ENCODE assay signal across 28 cellular contexts in genomic region chr4:41196633-41197332, GRCh38. TPM values are rescaled to one million over a fixed set of nuclear protein-coding genes. Genes with fewer than 3 reads are reported as not detected.
DNase-seq lines count a peak whose midpoint lies in the region; ATAC-seq and TF ChIP-seq lines count a peak whose summit lies in the region.
"Had no signal": no experiment of that assay in that cellular context is flagged by ENCODE, and none has a peak within 500 bp of the region (broad histone marks: within the 10 kb centered on the region; RNA-seq: fewer than 3 reads in every experiment).

No MANE protein-coding gene starts in this region.

- no peaks in the 10 kb centered on the region for H3K9me3 ChIP-seq in adipocyte (ENCODE audit: control insufficient read depth, low read length)
- no peaks in the 10 kb centered on the region for H3K9me3 ChIP-seq in thymus (ENCODE audit: control insufficient read depth)
- H3K9me3 ChIP-seq: ascending aorta, BE2C, ovary, SJSA1, spleen had no signal

- H3K4me1 ChIP-seq in adipocyte (ENCODE audit: control insufficient read depth, insufficient read depth, low read length) (peaks cover 17% of the 10 kb centered on the region), thymus (ENCODE audit: control insufficient read depth, insufficient read depth, low read length) (no peaks in the 10 kb centered on the region)
- H3K4me1 ChIP-seq: BE2C, SJSA1 had no signal

- 92% methylated on average over 6 of the region's 6 CpGs for WGBS in thymus

- no peaks in the 10 kb centered on the region for H3K36me3 Mint-ChIP-seq in natural killer cell treated with Interleukin-12 subunit alpha and Interleukin-12 subunit beta and Interleukin-15 and Interleukin-18, amount 100 ng/mL, for 72 hours
- H3K36me3 Mint-ChIP-seq in natural killer cell, result no peaks in the 10 kb centered on the region
- H3K36me3 Mint-ChIP-seq: activated naive CD8-positive, alpha-beta T cell had no signal

- intact Hi-C loops in natural killer cell (cut with micrococcal nuclease) (no loop called here), Right ventricle myocardium superior (cut with DNase I) (no loop called here)

- peak overlapping the region; percentile 29 for H3K9ac ChIP-seq in adipocyte (ENCODE audit: low read length)

- H3K27me3 ChIP-seq in adipocyte (replicated peaks; ENCODE audit: control insufficient read depth, insufficient read depth, low read length), result no peaks in the 10 kb centered on the region
- no peaks in the 10 kb centered on the region for H3K27me3 ChIP-seq in thymus (ENCODE audit: control insufficient read depth, insufficient read depth)
- H3K27me3 ChIP-seq: ascending aorta, BE2C, ovary, SJSA1, spleen had no signal

- no peak for DNase-seq in natural killer cell treated with Interleukin-12 subunit alpha and Interleukin-12 subunit beta and Interleukin-15 and Interleukin-18, amount 100 ng/mL, for 72 hours (ENCODE audit: low spot score)
- DNase-seq in natural killer cell (no peak), adipocyte (ENCODE audit: low read depth) (no peak), fibroblast of villous mesenchyme (ENCODE audit: low read depth) (peak; percentile 78), Right ventricle myocardium superior (no peak), NCI-H146 (lab: John Stamatoyannopoulos, UW) (no peak), NCI-H2227 treated with DMSO at 0.1 percent for 48 hours (lab: John Stamatoyannopoulos, UW) (no peak)
- DNase-seq: activated CD4-positive, alpha-beta T cell treated with anti-CD3 and anti-CD28 coated beads, Interleukin-2, amount 50 U/mL, for 48 hours; BE2C; caudate nucleus; DMS53; GDM1; midbrain; NCI-H1092; NCI-H2029; NCI-H526; spleen; T-helper 1 cell; trophoblast cell had no signal

- peak overlapping the region; percentile 18 for H3K27ac ChIP-seq in thymus (ENCODE audit: low read depth)
- H3K27ac ChIP-seq: ascending aorta, SJSA1, spleen had no signal

- H3K4me3 Mint-ChIP-seq in natural killer cell treated with Interleukin-12 subunit alpha and Interleukin-12 subunit beta and Interleukin-15 and Interleukin-18, amount 100 ng/mL, for 72 hours, result peak overlapping the region; percentile 7
- H3K4me3 Mint-ChIP-seq in natural killer cell, result no peak overlapping the region
- H3K4me3 Mint-ChIP-seq: activated naive CD8-positive, alpha-beta T cell; dendritic cell treated with granulocyte-macrophage colony-stimulating factor and Interleukin-4, amounts not matched to agents 40 ng/mL and 50 ng/mL, for 4 days; nephron had no signal

- no peaks in the 10 kb centered on the region for H3K36me3 ChIP-seq in adipocyte (ENCODE audit: control insufficient read depth, insufficient read depth, low read length, severe bottlenecking)
- H3K36me3 ChIP-seq in thymus (ENCODE audit: control insufficient read depth, insufficient read depth), result no peaks in the 10 kb centered on the region
- H3K36me3 ChIP-seq: ascending aorta, BE2C, ovary, SJSA1, spleen had no signal

- peaks cover 0 to 3% of the 10 kb centered on the region in 2 donors for H3K4me1 Mint-ChIP-seq in natural killer cell treated with Interleukin-12 subunit alpha and Interleukin-12 subunit beta and Interleukin-15 and Interleukin-18, amount 100 ng/mL, for 72 hours (ENCODE audit: low read depth in 2 of 2)
- H3K4me1 Mint-ChIP-seq in natural killer cell, result no peaks in the 10 kb centered on the region

- peak; percentile 34 to 68 for ATAC-seq in natural killer cell treated with Interleukin-12 subunit alpha and Interleukin-12 subunit beta and Interleukin-15 and Interleukin-18, amount 100 ng/mL, for 72 hours
- ATAC-seq in natural killer cell (no peak), Right ventricle myocardium superior (ENCODE audit: poor library complexity) (no peak)
- ATAC-seq: activated CD4-positive, CD25-positive, alpha-beta regulatory T cell treated with anti-CD3 and anti-CD28 coated beads, Interleukin-2, amount 50 U/mL, for 24 hours had no signal

- H3K27me3 Mint-ChIP-seq in natural killer cell treated with Interleukin-12 subunit alpha and Interleukin-12 subunit beta and Interleukin-15 and Interleukin-18, amount 100 ng/mL, for 72 hours, result peaks cover 12 to 22% of the 10 kb centered on the region in 2 donors
- H3K27me3 Mint-ChIP-seq in natural killer cell (ENCODE audit: low read depth in 2 of 2), result peaks cover 0 to 4% of the 10 kb centered on the region in 2 donors
- H3K27me3 Mint-ChIP-seq: dendritic cell treated with granulocyte-macrophage colony-stimulating factor and Interleukin-4, amounts not matched to agents 40 ng/mL and 50 ng/mL, for 4 days had no signal

- H3K4me3 ChIP-seq in adipocyte (ENCODE audit: low read length), result no peak overlapping the region
- H3K4me3 ChIP-seq in fibroblast of villous mesenchyme (ENCODE audit: low read depth, low read length), result no peak overlapping the region
- no peak overlapping the region for H3K4me3 ChIP-seq in thymus (ENCODE audit: low read length)
- H3K4me3 ChIP-seq: ascending aorta, ovary, SJSA1, spleen had no signal

- peaks cover 8% of the 10 kb centered on the region for H3K9me3 Mint-ChIP-seq in natural killer cell treated with Interleukin-12 subunit alpha and Interleukin-12 subunit beta and Interleukin-15 and Interleukin-18, amount 100 ng/mL, for 72 hours
- peaks cover 0 to 2% of the 10 kb centered on the region in 2 donors for H3K9me3 Mint-ChIP-seq in natural killer cell
- H3K9me3 Mint-ChIP-seq: activated T-helper 2 cell treated with anti-CD3 and anti-CD28 coated beads, Interferon-gamma antibody, Interleukin-2, Interleukin-4, amounts not matched to agents 10 μg/mL and 5 μg/mL and 100 μg/mL, durations not matched to agents 14 hours and 24 hours and 36 hours; dendritic cell treated with granulocyte-macrophage colony-stimulating factor and Interleukin-4, amounts not matched to agents 40 ng/mL and 50 ng/mL, for 4 days; nephron had no signal

- TF ChIP-seq CTCF in natural killer cell (IDR thresholded peaks at IDR 0.05) (no peak), fibroblast of villous mesenchyme (IDR thresholded peaks at IDR 0.05; ENCODE audit: insufficient read depth, low read depth, low read length) (no peak)

- peak overlapping the region; percentile 19 to 63 for H3K27ac Mint-ChIP-seq in natural killer cell treated with Interleukin-12 subunit alpha and Interleukin-12 subunit beta and Interleukin-15 and Interleukin-18, amount 100 ng/mL, for 72 hours
- H3K27ac Mint-ChIP-seq in natural killer cell, result no peak overlapping the region
- H3K27ac Mint-ChIP-seq: activated naive CD8-positive, alpha-beta T cell; activated T-helper 2 cell treated with anti-CD3 and anti-CD28 coated beads, Interferon-gamma antibody, Interleukin-2, Interleukin-4, amounts not matched to agents 10 μg/mL and 5 μg/mL and 100 μg/mL, durations not matched to agents 14 hours and 24 hours and 36 hours; dendritic cell treated with granulocyte-macrophage colony-stimulating factor and Interleukin-4, amounts not matched to agents 40 ng/mL and 50 ng/mL, for 4 days had no signal

RNA-seq across cellular contexts. Expression of gene APBB2, which starts 17.6 kb away (rescaled TPM):
- total RNA-seq in natural killer cell treated with Interleukin-12 subunit alpha and Interleukin-12 subunit beta and Interleukin-15 and Interleukin-18, amount 100 ng/mL, for 72 hours, result 10 to 100 TPM; 18.7 to 31.9 TPM
- total RNA-seq in natural killer cell (under 1 TPM in 2 of 3 donors, not detected in 1; 0.38 to 0.48 TPM), fibroblast of villous mesenchyme (96.3 and 133 TPM in 2 replicates), Right ventricle myocardium superior (22.5 TPM)
- 10.0 TPM for polyA plus RNA-seq in thymus

RNA-seq across cellular contexts. Expression of gene UCHL1, which starts 59.9 kb away (rescaled TPM):
- 1 to 10 TPM; 1.9 to 2.7 TPM for total RNA-seq in natural killer cell treated with Interleukin-12 subunit alpha and Interleukin-12 subunit beta and Interleukin-15 and Interleukin-18, amount 100 ng/mL, for 72 hours
- total RNA-seq in natural killer cell, result not detected
- total RNA-seq in fibroblast of villous mesenchyme, result 488 and 579 TPM in 2 replicates
- 56.2 TPM for polyA plus RNA-seq in thymus
- total RNA-seq in Right ventricle myocardium superior, result 9.5 TPM

Comparison
In these comparisons a context has a peak if more than half of its experiments do, and no peak if none do; other contexts are left out.
1. ATAC-seq: peak in natural killer cell treated with Interleukin-12 subunit alpha and Interleukin-12 subunit beta and Interleukin-15 and Interleukin-18, amount 100 ng/mL, for 72 hours (2 of 2); none in natural killer cell (0 of 3) and Right ventricle myocardium superior (single experiment).
2. H3K27ac Mint-ChIP-seq: peak in natural killer cell treated with Interleukin-12 subunit alpha and Interleukin-12 subunit beta and Interleukin-15 and Interleukin-18, amount 100 ng/mL, for 72 hours (2 of 2); none in natural killer cell (0 of 2).
3. RNA of gene APBB2, which starts 17.6 kb away (total RNA-seq): 96.3 to 133 TPM in fibroblast of villous mesenchyme, 18.7 to 31.9 TPM in natural killer cell treated with Interleukin-12 subunit alpha and Interleukin-12 subunit beta and Interleukin-15 and Interleukin-18, amount 100 ng/mL, for 72 hours and 22.5 TPM in Right ventricle myocardium superior (single experiment); 0.38 to 0.48 TPM in natural killer cell; every median in the first group is over 10 times any median in the second.
4. RNA of gene UCHL1, which starts 59.9 kb away (total RNA-seq): 488 to 579 TPM in fibroblast of villous mesenchyme; 9.5 TPM in Right ventricle myocardium superior (single experiment), 1.9 to 2.7 TPM in natural killer cell treated with Interleukin-12 subunit alpha and Interleukin-12 subunit beta and Interleukin-15 and Interleukin-18, amount 100 ng/mL, for 72 hours and not detected in natural killer cell; every median in the first group is over 10 times any median in the second.